In genomic region chr2:33144243-33144642, GRCh38 we compare ENCODE assay signal across 15 cellular contexts.
DNase-seq lines count a peak whose midpoint lies in the region; ATAC-seq and TF ChIP-seq lines count a peak whose summit lies in the region.
"Had no signal": no experiment of that assay in that cellular context is flagged by ENCODE, and none has a peak within 500 bp of the region (broad histone marks: within the 10 kb centered on the region; RNA-seq: fewer than 3 reads in every experiment).

No MANE protein-coding gene starts in this region.

- H3K27me3 Mint-ChIP-seq in nephron (ENCODE audit: low read depth) = no peaks in the 10 kb centered on the region

- no peak for TF ChIP-seq POLR2A in esophagus squamous epithelium (IDR thresholded peaks at IDR 0.05)

- no peak for ATAC-seq in heart right ventricle
- ATAC-seq in aorta (ENCODE audit: low FRiP score) = no peak
- ATAC-seq: PC-3 had no signal

- no peak for TF ChIP-seq CTCF in left ventricle myocardium inferior (IDR thresholded peaks at IDR 0.05; ENCODE audit: borderline replicate concordance)
- no peak for TF ChIP-seq CTCF in heart right ventricle (IDR thresholded peaks at IDR 0.05)
- TF ChIP-seq CTCF in esophagus squamous epithelium (IDR thresholded peaks at IDR 0.05) = no peak
- TF ChIP-seq CTCF in nephron (IDR thresholded peaks at IDR 0.05; ENCODE audit: unreplicated experiment in 3 of 3) = no peak

- no peaks in the 10 kb centered on the region for H3K9me3 ChIP-seq in left ventricle myocardium inferior (replicated peaks)
- H3K9me3 ChIP-seq in heart right ventricle = no peaks in the 10 kb centered on the region
- no peaks in the 10 kb centered on the region for H3K9me3 ChIP-seq in esophagus squamous epithelium
- no peaks in the 10 kb centered on the region for H3K9me3 ChIP-seq in aorta (ENCODE audit: control insufficient read depth, low read length)

- no peaks in the 10 kb centered on the region for H3K9me3 Mint-ChIP-seq in nephron

- no peaks in the 10 kb centered on the region for H3K27me3 ChIP-seq in left ventricle myocardium inferior (ENCODE audit: low read depth)
- H3K27me3 ChIP-seq in heart right ventricle = no peaks in the 10 kb centered on the region
- no peaks in the 10 kb centered on the region for H3K27me3 ChIP-seq in esophagus squamous epithelium
- H3K27me3 ChIP-seq in aorta (ENCODE audit: control insufficient read depth in 1 of 2, insufficient read depth in 2 of 2, low read length in 1 of 2) = no peaks in the 10 kb centered on the region

- H3K4me3 Mint-ChIP-seq in nephron = no peak overlapping the region

- H3K36me3 Mint-ChIP-seq in nephron (ENCODE audit: low read depth) = peaks cover 5% of the 10 kb centered on the region

- intact Hi-C loops in left ventricle myocardium inferior (cut with micrococcal nuclease) (no loop called here), heart right ventricle (cut with DNase I) (no loop called here), esophagus squamous epithelium (cut with DNase I) (no loop called here), aorta (cut with DNase I) (no loop called here)

- peaks cover 80% of the 10 kb centered on the region for H3K4me1 ChIP-seq in left ventricle myocardium inferior
- peaks cover 4 to 78% (median 34%) of the 10 kb centered on the region in 9 donors for H3K4me1 ChIP-seq in heart right ventricle
- peaks cover 0 to 36% (median 5%) of the 10 kb centered on the region in 3 donors for H3K4me1 ChIP-seq in esophagus squamous epithelium
- peaks cover 14 to 22% of the 10 kb centered on the region in 2 donors for H3K4me1 ChIP-seq in aorta (ENCODE audit: control insufficient read depth in 1 of 2, insufficient read depth in 2 of 2, low read length in 2 of 2)

- DNase-seq in left ventricle myocardium inferior (no peak), heart right ventricle (no peak), esophagus squamous epithelium (lab: John Stamatoyannopoulos, UW) (no peak), aorta (no peak), hypothalamus (lab: John Stamatoyannopoulos, UW) (no peak), G401 (ENCODE audit: low spot score) (no peak)
- DNase-seq in stimulated activated CD4-positive, alpha-beta T cell treated with anti-CD3 and anti-CD28 coated beads, Interleukin-15, amount 100 ng/mL, for 24 hours = no peak
- DNase-seq: AML-193, DMS53, HCEC 1CT, NCI-H1092, NCI-H1694, NCI-H446, PC-3 had no signal

- in situ Hi-C loops in G401 (cut with HindIII; ENCODE audit: low sequenced_read_pairs) = no loop called here

- WGBS in heart right ventricle, 2 donors = 63% methylated on average over 3 of the region's 3 CpGs
- WGBS in esophagus squamous epithelium, 2 donors = 76 to 88% methylated on average over 3 of the region's 3 CpGs
- 55 to 65% methylated on average over 3 of the region's 3 CpGs for WGBS in aorta, 2 donors

- peak overlapping the region in 2 of 3 experiments; percentile 75 to 94 for H3K27ac Mint-ChIP-seq in nephron

- peaks cover 13% of the 10 kb centered on the region for H3K36me3 ChIP-seq in left ventricle myocardium inferior
- H3K36me3 ChIP-seq in heart right ventricle = peaks cover 0 to 15% (median 0%) of the 10 kb centered on the region in 9 donors
- no peaks in the 10 kb centered on the region for H3K36me3 ChIP-seq in esophagus squamous epithelium
- H3K36me3 ChIP-seq in aorta (ENCODE audit: control insufficient read depth in 1 of 2, insufficient read depth in 2 of 2, low read length in 1 of 2) = peaks cover 0 to 4% of the 10 kb centered on the region in 2 donors

- H3K4me3 ChIP-seq in left ventricle myocardium inferior (no peak overlapping the region), heart right ventricle (no peak overlapping the region), esophagus squamous epithelium (no peak overlapping the region), aorta (ENCODE audit: low read length in 2 of 2) (no peak overlapping the region)

- peak overlapping the region; percentile 45 for H3K27ac ChIP-seq in left ventricle myocardium inferior (replicated peaks)
- H3K27ac ChIP-seq in heart right ventricle = peak overlapping the region in 1 of 10 donors; percentile 2
- H3K27ac ChIP-seq in esophagus squamous epithelium = peak overlapping the region in 3 of 4 donors; percentile 68 to 73 (median 71)
- peak overlapping the region; percentile 12 to 73 for H3K27ac ChIP-seq in aorta (ENCODE audit: low read depth in 1 of 2, low read length in 2 of 2)

- peaks cover 75% of the 10 kb centered on the region for H3K4me1 Mint-ChIP-seq in nephron
